Comparison of ENCODE assay signal across 19 cellular contexts in genomic region chr1:222369991-222370910, GRCh38.
DNase-seq lines count a peak whose midpoint lies in the region; ATAC-seq, FAIRE-seq and TF ChIP-seq lines count a peak whose summit lies in the region.
"Had no signal": no experiment of that assay in that cellular context is flagged by ENCODE, and none has a peak within 500 bp of the region (broad histone marks: within the 10 kb centered on the region; RNA-seq: fewer than 3 reads in every experiment).

No MANE protein-coding gene starts in this region.

- TF ChIP-seq CTCF in A549 (IDR thresholded peaks at IDR 0.05) (no peak), H9 (conservative IDR thresholded peaks at IDR 0.05) (no peak)

- TF ChIP-seq POLR2A in A549 (IDR thresholded peaks at IDR 0.05; ENCODE audit: low read length), result no peak

- H2BK12ac ChIP-seq in H9 (ENCODE audit: insufficient read length, low read depth, low read length), result no peak overlapping the region

- 46% methylated on average over 13 of the region's 13 CpGs for WGBS in A549 (ENCODE audit: missing lambda C conversion rate)
- WGBS in H9 (ENCODE audit: extremely low coverage, insufficient read length, low lambda C conversion rate), result no CpG with 5 or more reads among the region's 13 CpGs

- no peaks in the 10 kb centered on the region for H4K20me1 ChIP-seq in H9 (ENCODE audit: control insufficient read depth, insufficient read depth, insufficient read length)

- H2AK5ac ChIP-seq in H9 (ENCODE audit: insufficient read length, low read length), result no peak overlapping the region

- no peak overlapping the region for H2BK120ac ChIP-seq in H9 (ENCODE audit: low read depth, low read length, poor library complexity, severe bottlenecking)

- no peak for TF ChIP-seq RAD21 in A549 (conservative IDR thresholded peaks at IDR 0.05 in 1 of 2, IDR thresholded peaks at IDR 0.05 in 1 of 2)

- no peaks in the 10 kb centered on the region for H3K79me1 ChIP-seq in H9 (ENCODE audit: insufficient read depth, low read depth, low read length, poor library complexity, severe bottlenecking)

- H3K18ac ChIP-seq in H9 (ENCODE audit: insufficient read length, low read depth, low read length), result no peak overlapping the region

- no peak overlapping the region for H4K5ac ChIP-seq in H9 (ENCODE audit: insufficient read length, low read depth, low read length)

- H3K4me2 ChIP-seq in A549 (no peak overlapping the region), H9 (ENCODE audit: insufficient read depth, insufficient read length, low read length) (no peak overlapping the region)

- H3K9me3 Mint-ChIP-seq in H9, result no peaks in the 10 kb centered on the region
- no peaks in the 10 kb centered on the region for H3K9me3 Mint-ChIP-seq in stimulated activated effector memory CD8-positive, alpha-beta T cell treated with anti-CD3 and anti-CD28 coated beads, Interleukin-12 subunit alpha, Interleukin-12 subunit beta, amount 100 ng/mL, for 72 hours

- no peak for FAIRE-seq in A549 (lab: Jason Lieb, UNC)
- FAIRE-seq: G401.6 had no signal

- no peak overlapping the region for H4K8ac ChIP-seq in H9 (replicated peaks; ENCODE audit: insufficient read length, low read depth, low read length)

- H2BK5ac ChIP-seq in H9 (ENCODE audit: insufficient read length, low read length), result no peak overlapping the region

- no peak overlapping the region for H2BK20ac ChIP-seq in H9 (ENCODE audit: low read depth, low read length, poor library complexity, severe bottlenecking)

- H3K4me3 ChIP-seq in A549, result no peak overlapping the region
- H3K4me3 ChIP-seq: dorsolateral prefrontal cortex, gastroesophageal sphincter had no signal

- POLR2A ChIA-PET in A549 (lab: Yijun Ruan, JAX), result no interaction called here

- H3K79me2 ChIP-seq in H9 (ENCODE audit: insufficient read depth, low read length), result no peaks in the 10 kb centered on the region

- CTCF ChIA-PET in A549 (lab: Yijun Ruan, JAX), result no interaction called here

- H3K9me3 ChIP-seq in A549, result no peaks in the 10 kb centered on the region
- no peaks in the 10 kb centered on the region for H3K9me3 ChIP-seq in H9 (ENCODE audit: control insufficient read depth, low read depth, low read length)
- H3K9me3 ChIP-seq: gastroesophageal sphincter had no signal

- no peak overlapping the region for H2BK15ac ChIP-seq in H9 (ENCODE audit: low read depth, low read length)

- no peak overlapping the region for H3K9ac ChIP-seq in H9 (ENCODE audit: extremely low read depth, insufficient read length, low read length)

- peak in 1 of 2 experiments; percentile 23; a peak in 2 of 6 replicates for ATAC-seq in A549
- ATAC-seq in stimulated activated effector memory CD8-positive, alpha-beta T cell treated with anti-CD3 and anti-CD28 coated beads, Interleukin-12 subunit alpha, Interleukin-12 subunit beta, amount 100 ng/mL, for 72 hours, result no peak
- no peak for ATAC-seq in HG03521 (IDR thresholded peaks at IDR 0.05; ENCODE audit: unreplicated experiment)
- ATAC-seq: gastroesophageal sphincter, left ventricle myocardium superior, Panc1 had no signal

- peak overlapping the region in 2 of 3 experiments; percentile 5 to 13; a peak in 2 of 7 replicates for H3K27ac Mint-ChIP-seq in H9
- no peak overlapping the region for H3K27ac Mint-ChIP-seq in stimulated activated effector memory CD8-positive, alpha-beta T cell treated with anti-CD3 and anti-CD28 coated beads, Interleukin-12 subunit alpha, Interleukin-12 subunit beta, amount 100 ng/mL, for 72 hours
- H3K27ac Mint-ChIP-seq: activated naive CD8-positive, alpha-beta T cell; B cell had no signal

- H3K27me3 Mint-ChIP-seq in H9 (ENCODE audit: low read depth), result no peaks in the 10 kb centered on the region
- H3K27me3 Mint-ChIP-seq: activated naive CD8-positive, alpha-beta T cell had no signal

- no peak overlapping the region for H3K4me3 Mint-ChIP-seq in H9
- H3K4me3 Mint-ChIP-seq in stimulated activated effector memory CD8-positive, alpha-beta T cell treated with anti-CD3 and anti-CD28 coated beads, Interleukin-12 subunit alpha, Interleukin-12 subunit beta, amount 100 ng/mL, for 72 hours, result no peak overlapping the region
- H3K4me3 Mint-ChIP-seq: activated naive CD8-positive, alpha-beta T cell; B cell had no signal

- no peak overlapping the region for H4K91ac ChIP-seq in H9 (ENCODE audit: insufficient read length, low read depth, low read length)

- 0 out of 3 replicates have a peak, but pooled peaks cover 6% of the 10 kb centered on the region for H3K4me1 ChIP-seq in A549
- no peaks in the 10 kb centered on the region for H3K4me1 ChIP-seq in H9 (ENCODE audit: insufficient read depth, low read length)
- H3K4me1 ChIP-seq: gastroesophageal sphincter had no signal

- no peak overlapping the region for H3K14ac ChIP-seq in H9 (ENCODE audit: insufficient read depth, low read length)

- no peak overlapping the region for H3K23ac ChIP-seq in H9 (ENCODE audit: insufficient read length, low read depth, low read length)

- no peak overlapping the region for H3T11ph ChIP-seq in H9 (ENCODE audit: low read length)

- H3K27me3 ChIP-seq in H9 (ENCODE audit: insufficient read depth, low read length), result no peaks in the 10 kb centered on the region
- H3K27me3 ChIP-seq: gastroesophageal sphincter had no signal

- no peak overlapping the region for H3K56ac ChIP-seq in H9 (ENCODE audit: insufficient read length, low read depth, low read length)

- no peaks in the 10 kb centered on the region for H3K23me2 ChIP-seq in H9 (ENCODE audit: insufficient read length, low read depth, low read length, poor library complexity, severe bottlenecking)

- H3K4ac ChIP-seq in H9 (ENCODE audit: low read depth, low read length), result no peak overlapping the region

- H3K36me3 Mint-ChIP-seq in H9 (ENCODE audit: insufficient read depth in 1 of 3, low read depth in 3 of 3), result no peaks in the 10 kb centered on the region
- no peaks in the 10 kb centered on the region for H3K36me3 Mint-ChIP-seq in stimulated activated effector memory CD8-positive, alpha-beta T cell treated with anti-CD3 and anti-CD28 coated beads, Interleukin-12 subunit alpha, Interleukin-12 subunit beta, amount 100 ng/mL, for 72 hours
- H3K36me3 Mint-ChIP-seq: activated naive CD8-positive, alpha-beta T cell had no signal

- no peak for TF ChIP-seq EP300 in A549 (IDR thresholded peaks at IDR 0.05)

- DNase-seq in A549 (ENCODE audit: low read depth in 1 of 2, low spot score in 1 of 2) (no peak), H9 (no peak), T1000 (lab: John Stamatoyannopoulos, UW) (peak; percentile 29), hepatic stellate cell (ENCODE audit: low spot score) (peak; percentile 45), NCI-H526 treated with DMSO at 0.1 percent for 48 hours (lab: John Stamatoyannopoulos, UW) (no peak)
- DNase-seq in stimulated activated effector memory CD8-positive, alpha-beta T cell treated with anti-CD3 and anti-CD28 coated beads, Interleukin-12 subunit alpha, Interleukin-12 subunit beta, amount 100 ng/mL, for 72 hours (ENCODE audit: low spot score in 2 of 2), result no peak
- DNase-seq in NK-92 treated with Interleukin-12 subunit alpha and Interleukin-12 subunit beta, amount 100 ng/mL, for 24 hours (lab: John Stamatoyannopoulos, UW), result no peak
- DNase-seq: dorsolateral prefrontal cortex; left ventricle myocardium superior; NCI-H2171; occipital lobe; stimulated activated naive CD4-positive, alpha-beta T cell treated with Interleukin-2 at 50 U/mL for 16 hours; T-helper 9 cell had no signal

- peaks cover 11% of the 10 kb centered on the region in 2 experiments; a peak in 3 of 4 replicates for H3K4me1 Mint-ChIP-seq in H9
- H3K4me1 Mint-ChIP-seq in stimulated activated effector memory CD8-positive, alpha-beta T cell treated with anti-CD3 and anti-CD28 coated beads, Interleukin-12 subunit alpha, Interleukin-12 subunit beta, amount 100 ng/mL, for 72 hours, result no peaks in the 10 kb centered on the region
- H3K4me1 Mint-ChIP-seq: B cell had no signal

- H3K27ac ChIP-seq in A549 (peak overlapping the region in 1 of 2 experiments; percentile 38; a peak in 2 of 6 replicates), H9 (ENCODE audit: insufficient read length, low read depth, low read length) (no peak overlapping the region)
- H3K27ac ChIP-seq: dorsolateral prefrontal cortex, gastroesophageal sphincter had no signal

- H2AFZ ChIP-seq in H9 (ENCODE audit: low read length), result no peak overlapping the region

TF ChIP-seq in A549, 52 proteins besides CTCF, POLR2A, EP300 and RAD21:
- TF ChIP-seq E2F6 (IDR thresholded peaks at IDR 0.05; ENCODE audit: borderline replicate concordance, low read depth) (no peak), MAFK (IDR thresholded peaks at IDR 0.05; ENCODE audit: partially characterized antibody) (peak; percentile 44)

Comparison
In these comparisons a context has a peak if more than half of its experiments do, and no peak if none do; other contexts are left out.
1. DNase-seq: peak in T1000 (single experiment) and hepatic stellate cell (single experiment); none in A549 (0 of 2), H9 (single experiment), stimulated activated effector memory CD8-positive, alpha-beta T cell treated with anti-CD3 and anti-CD28 coated beads, Interleukin-12 subunit alpha, Interleukin-12 subunit beta, amount 100 ng/mL, for 72 hours (0 of 2), NK-92 treated with Interleukin-12 subunit alpha and Interleukin-12 subunit beta, amount 100 ng/mL, for 24 hours (single experiment) and NCI-H526 treated with DMSO at 0.1 percent for 48 hours (single experiment).